Comparison of ENCODE assay signal across 12 cellular contexts in the genomic region with DNA sequence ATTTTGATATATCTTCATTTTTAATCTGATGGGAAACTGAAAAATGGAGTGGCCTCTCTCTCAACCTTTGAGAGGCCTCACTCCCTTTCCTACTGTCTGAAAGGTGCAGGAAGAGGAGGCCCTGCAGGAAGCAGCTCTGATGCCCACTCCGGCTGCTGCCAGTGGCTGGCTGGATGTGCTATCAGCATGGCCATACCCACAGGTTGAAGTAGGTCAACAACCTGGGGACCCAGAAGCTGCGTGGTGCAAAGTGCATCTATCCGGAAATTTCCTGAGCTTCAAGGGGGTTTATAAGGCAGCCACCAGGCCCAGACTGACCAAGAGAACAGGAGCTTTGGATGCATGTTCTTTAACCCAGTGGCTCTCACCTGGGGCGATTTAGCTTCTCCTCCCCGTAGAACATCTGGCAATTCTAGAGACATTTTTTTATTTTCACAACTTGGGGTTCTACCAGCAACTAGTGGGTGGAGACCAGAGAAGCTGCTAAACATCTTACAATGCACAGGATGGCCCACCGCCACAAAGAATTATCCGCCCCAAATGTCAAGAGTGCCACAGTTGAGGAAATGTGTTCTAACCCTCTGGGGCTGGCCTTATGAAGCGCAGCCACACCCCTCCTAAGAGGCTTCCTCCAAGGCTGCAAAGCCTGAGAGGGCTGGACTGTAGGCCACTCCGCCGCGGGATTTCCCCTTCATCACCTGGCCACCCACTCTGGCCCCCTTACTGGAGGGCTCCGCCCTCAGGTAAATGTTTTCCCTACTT. TPM values are rescaled to one million over a fixed set of nuclear protein-coding genes. Genes with fewer than 3 reads are reported as not detected.
DNase-seq lines count a peak whose midpoint lies in the region; ATAC-seq, FAIRE-seq and TF ChIP-seq lines count a peak whose summit lies in the region.
"Had no signal": no experiment of that assay in that cellular context is flagged by ENCODE, and none has a peak within 500 bp of the region (broad histone marks: within the 10 kb centered on the region; RNA-seq: fewer than 3 reads in every experiment).

No MANE protein-coding gene starts in this region.

- peak; percentile 52 for ATAC-seq in GM19035 (IDR thresholded peaks at IDR 0.05; ENCODE audit: unreplicated experiment)
- peak; percentile 42 for ATAC-seq in HG02970 (IDR thresholded peaks at IDR 0.05; ENCODE audit: low FRiP score, unreplicated experiment)

- TF ChIP-seq POLR2A in GM12892 (IDR thresholded peaks at IDR 0.05; ENCODE audit: low read depth, low read length) = no peak

- H3K4me2 ChIP-seq in BLaER1 treated with 17β-estradiol and CSF1 and Interleukin-3, amounts not matched to agents 10 nM and 100 nM = peak overlapping the region; percentile 88 to 98 (median 94)

- DNase-seq in activated effector memory CD4-positive, alpha-beta T cell treated with Interleukin-2 at 50 U/mL for 16 hours = peak; percentile 20
- no peak for DNase-seq in SJCRH30
- no peak for DNase-seq in NCI-H1694 treated with DMSO at 0.1 percent for 48 hours (lab: John Stamatoyannopoulos, UW)
- DNase-seq in G401 (ENCODE audit: low spot score) = no peak
- no peak for DNase-seq in GM12892 (ENCODE audit: insufficient read length)
- DNase-seq: mammary epithelial cell, NCI-H1092 had no signal

- H3K9ac ChIP-seq in BLaER1 treated with 17β-estradiol and CSF1 and Interleukin-3, amounts not matched to agents 10 nM and 100 nM = peak overlapping the region in 10 of 11 experiments; percentile 70 to 84 (median 80); a peak in 20 of 22 replicates

- H4K20me1 ChIP-seq in BLaER1 treated with 17β-estradiol and CSF1 and Interleukin-3, amounts not matched to agents 10 nM and 100 nM = no peaks in the 10 kb centered on the region

- H3K4me3 ChIP-seq in BLaER1 treated with 17β-estradiol and CSF1 and Interleukin-3, amounts not matched to agents 10 nM and 100 nM = peak overlapping the region in 9 of 10 experiments; percentile 45 to 66 (median 57); a peak in 14 of 20 replicates
- no peak overlapping the region for H3K4me3 ChIP-seq in SJCRH30

- peak overlapping the region in 10 of 11 experiments; percentile 59 to 96 (median 92); a peak in 21 of 22 replicates for H3K27ac ChIP-seq in BLaER1 treated with 17β-estradiol and CSF1 and Interleukin-3, amounts not matched to agents 10 nM and 100 nM
- H3K27ac ChIP-seq in SJCRH30 = no peak overlapping the region

- H3K9me3 ChIP-seq in BLaER1 treated with 17β-estradiol and CSF1 and Interleukin-3, amounts not matched to agents 10 nM and 100 nM (replicated peaks in 1 of 11) = peaks cover 16 to 26% (median 22%) of the 10 kb centered on the region in 11 experiments
- H3K9me3 ChIP-seq in SJCRH30 (replicated peaks) = peaks cover 2% of the 10 kb centered on the region; the same call in 1 of the 2 replicates

- peaks cover 32 to 47% (median 45%) of the 10 kb centered on the region in 10 experiments for H3K4me1 ChIP-seq in BLaER1 treated with 17β-estradiol and CSF1 and Interleukin-3, amounts not matched to agents 10 nM and 100 nM
- H3K4me1 ChIP-seq in SJCRH30 = no peaks in the 10 kb centered on the region

- no peak for FAIRE-seq in GM12892 (lab: Jason Lieb, UNC)

- 0 out of 22 replicates have a peak, but pooled peaks cover 0 to 5% (median 0%) of the 10 kb centered on the region in 11 experiments for H3K36me3 ChIP-seq in BLaER1 treated with 17β-estradiol and CSF1 and Interleukin-3, amounts not matched to agents 10 nM and 100 nM
- H3K36me3 ChIP-seq in SJCRH30 = no peaks in the 10 kb centered on the region
- H3K36me3 ChIP-seq: tibial nerve had no signal

- H3K27me3 ChIP-seq in BLaER1 treated with 17β-estradiol and CSF1 and Interleukin-3, amounts not matched to agents 10 nM and 100 nM = no peaks in the 10 kb centered on the region; a peak in 1 of 22 replicates
- H3K27me3 ChIP-seq in SJCRH30 = no peaks in the 10 kb centered on the region
- H3K27me3 ChIP-seq: tibial nerve had no signal

- in situ Hi-C loops in G401 (cut with HindIII; ENCODE audit: low sequenced_read_pairs) = no loop called here

RNA-seq across cellular contexts. Expression of a gene that starts 8.2 kb away (rescaled TPM):
- not detected in 2 replicates for total RNA-seq in SJCRH30 (2014; rRNA removed; shearing (Covaris generic))
- not detected in 2 replicates for total RNA-seq in G401 (2014; rRNA removed; shearing (Covaris generic))
- 72.4 TPM for polyA plus RNA-seq in GM12892 (2012; ENCODE audit: missing spikeins)
- total RNA-seq: mammary epithelial cell had no signal
- polyA plus RNA-seq: BJ, mammary epithelial cell had no signal
